18 cellular contexts compared by ENCODE assay signal in genomic region chr2:159230145-159230877, GRCh38.
"Had no signal": no experiment of that assay in that cellular context is flagged by ENCODE, and none has a peak within 500 bp of the region (broad histone marks: within the 10 kb centered on the region; RNA-seq: fewer than 3 reads in every experiment).

No MANE protein-coding gene starts in this region.

- H3K9me3 ChIP-seq: mucosa of descending colon, stomach, tibial artery had no signal

- H3K27ac ChIP-seq: brain microvascular endothelial cell, stomach, tibial artery had no signal

- H3K36me3 Mint-ChIP-seq: natural killer cell had no signal

- H3K27me3 Mint-ChIP-seq: activated CD4-positive, alpha-beta T cell treated with anti-CD3 and anti-CD28 coated beads, Interleukin-2, amount 10 ng/mL, durations not matched to agents 7 days and 5 days; activated naive CD8-positive, alpha-beta T cell had no signal

- H3K9me3 Mint-ChIP-seq: activated CD4-positive, alpha-beta T cell treated with anti-CD3 and anti-CD28 coated beads, Interleukin-2, amount 10 ng/mL, durations not matched to agents 7 days and 5 days; natural killer cell; T-helper 1 cell treated with Interleukin-12 subunit alpha and Interleukin-12 subunit beta and Interleukin-4 antibody, amounts not matched to agents 30 μg/mL and 1 μg/mL, for 36 hours; WTC11 had no signal

- H3K27ac Mint-ChIP-seq: activated CD4-positive, alpha-beta T cell treated with anti-CD3 and anti-CD28 coated beads, Interleukin-2, amount 10 ng/mL, durations not matched to agents 7 days and 5 days; activated naive CD8-positive, alpha-beta T cell; T-helper 1 cell treated with Interleukin-12 subunit alpha and Interleukin-12 subunit beta and Interleukin-4 antibody, amounts not matched to agents 30 μg/mL and 1 μg/mL, for 36 hours; WTC11 had no signal

- FAIRE-seq: frontal cortex, keratinocyte had no signal

- H3K4me3 ChIP-seq: lung, mucosa of descending colon, stomach, tibial artery had no signal

- H3K27me3 ChIP-seq: brain microvascular endothelial cell, stomach, tibial artery had no signal

- DNase-seq: activated CD4-positive, alpha-beta T cell treated with anti-CD3 and anti-CD28 coated beads, Interleukin-2, amount 10 ng/mL, durations not matched to agents 7 days and 5 days; activated effector memory CD4-positive, alpha-beta T cell treated with anti-CD3 and anti-CD28 coated beads, Interleukin-2, amount 50 U/mL, for 16 hours; activated T-cell treated with anti-CD3 and anti-CD28 coated beads, Interleukin-2, amount 50 U/mL, for 1 hour; brain microvascular endothelial cell; mucosa of descending colon; natural killer cell; SHP77; stimulated activated CD4-positive, alpha-beta T cell treated with anti-CD3 and anti-CD28 coated beads, Interleukin-15, amount 100 ng/mL, for 24 hours; stimulated activated CD4-positive, alpha-beta T cell treated with anti-CD3 and anti-CD28 coated beads, Interleukin-4, amount 100 ng/mL, for 4 hours; stomach; tibial artery had no signal

- H3K4me3 Mint-ChIP-seq: activated CD4-positive, alpha-beta T cell treated with anti-CD3 and anti-CD28 coated beads, Interleukin-2, amount 10 ng/mL, durations not matched to agents 7 days and 5 days; activated naive CD8-positive, alpha-beta T cell; natural killer cell; T-helper 1 cell treated with Interleukin-12 subunit alpha and Interleukin-12 subunit beta and Interleukin-4 antibody, amounts not matched to agents 30 μg/mL and 1 μg/mL, for 36 hours; WTC11 had no signal

- ATAC-seq: mucosa of descending colon, natural killer cell, SK-N-SH treated with all-trans-retinoic acid at 6 μM for 48 hours, WTC11 had no signal
